In the genomic region with DNA sequence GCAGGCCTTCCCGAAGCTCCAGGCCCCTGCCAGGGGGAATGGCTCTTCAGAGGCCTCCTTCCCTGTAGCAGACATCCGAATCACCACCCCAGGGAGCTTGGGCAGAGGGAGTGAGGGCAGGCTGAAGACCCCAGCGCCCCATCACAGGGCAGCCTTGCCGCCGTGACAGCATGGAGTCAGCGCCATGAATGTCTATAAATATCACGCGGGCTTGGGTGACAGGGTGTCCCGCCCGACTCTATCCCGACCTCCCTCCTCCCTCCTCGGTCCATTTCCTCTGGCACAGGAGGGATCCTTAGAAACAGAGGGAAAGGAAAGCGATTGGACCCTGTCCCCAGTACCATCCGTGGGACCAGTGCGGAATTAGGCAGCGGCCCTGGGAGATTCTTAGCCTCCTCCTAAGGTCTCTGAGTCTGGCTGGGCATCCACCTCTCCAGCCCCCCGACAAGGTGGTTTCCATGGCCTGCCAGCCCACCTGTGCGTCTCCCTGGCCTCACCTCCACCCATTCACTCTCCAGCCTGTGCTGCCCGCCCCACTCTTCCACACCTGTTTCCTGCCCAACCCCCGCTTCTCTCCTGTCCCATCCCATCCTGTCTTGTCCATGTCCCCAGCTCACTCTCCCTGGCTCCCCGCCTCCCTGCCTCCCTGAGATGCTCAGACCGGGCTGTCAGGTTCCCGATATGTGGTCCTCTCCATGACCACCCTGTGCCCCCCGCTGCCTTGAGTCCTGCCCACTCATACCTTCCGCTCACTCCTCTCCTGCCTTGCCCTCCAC, we compare ENCODE assay signal across 28 cellular contexts.
DNase-seq lines count a peak whose midpoint lies in the region; ATAC-seq and TF ChIP-seq lines count a peak whose summit lies in the region.
"Had no signal": no experiment of that assay in that cellular context is flagged by ENCODE, and none has a peak within 500 bp of the region (broad histone marks: within the 10 kb centered on the region; RNA-seq: fewer than 3 reads in every experiment).

No MANE protein-coding gene starts in this region.

- no peak overlapping the region for H3K4me3 ChIP-seq in RWPE2 (ENCODE audit: severe bottlenecking)
- H3K4me3 ChIP-seq: adrenal gland, body of pancreas, ovary, PC-9 had no signal

- TF ChIP-seq CTCF in RWPE2 (IDR thresholded peaks at IDR 0.05; ENCODE audit: poor library complexity, severe bottlenecking) (no peak), nephron progenitor cell (IDR thresholded peaks at IDR 0.05) (no peak)

- peak overlapping the region; percentile 94 for H3K27ac Mint-ChIP-seq in nephron progenitor cell
- peak overlapping the region; percentile 19 for H3K27ac Mint-ChIP-seq in stimulated activated effector memory CD8-positive, alpha-beta T cell treated with anti-CD3 and anti-CD28 coated beads, Interleukin-12 subunit alpha, Interleukin-12 subunit beta, amount 100 ng/mL, for 72 hours
- H3K27ac Mint-ChIP-seq: CD14-positive monocyte; mesothelial cell of epicardium; T-helper 2 cell treated with Interferon-gamma antibody and Interleukin-4, amounts not matched to agents 5 μg/mL and 100 μg/mL, for 36 hours had no signal

- H3K27ac ChIP-seq in RWPE2 (ENCODE audit: poor library complexity, severe bottlenecking): no peak overlapping the region
- H3K27ac ChIP-seq: 22Rv1, adrenal gland, body of pancreas, ovary, PC-9 had no signal

- H3K4me3 Mint-ChIP-seq in nephron progenitor cell: peak overlapping the region; percentile 7
- no peak overlapping the region for H3K4me3 Mint-ChIP-seq in stimulated activated effector memory CD8-positive, alpha-beta T cell treated with anti-CD3 and anti-CD28 coated beads, Interleukin-12 subunit alpha, Interleukin-12 subunit beta, amount 100 ng/mL, for 72 hours
- H3K4me3 Mint-ChIP-seq: CD14-positive monocyte; mesothelial cell of epicardium; T-helper 2 cell treated with Interferon-gamma antibody and Interleukin-4, amounts not matched to agents 5 μg/mL and 100 μg/mL, for 36 hours had no signal

- ATAC-seq in RWPE2 (ENCODE audit: low read depth) (no peak), HG03469 (IDR thresholded peaks at IDR 0.05; ENCODE audit: unreplicated experiment) (no peak), HG03135 (IDR thresholded peaks at IDR 0.05; ENCODE audit: unreplicated experiment) (no peak)
- no peak for ATAC-seq in stimulated activated effector memory CD8-positive, alpha-beta T cell treated with anti-CD3 and anti-CD28 coated beads, Interleukin-12 subunit alpha, Interleukin-12 subunit beta, amount 100 ng/mL, for 72 hours
- ATAC-seq: body of pancreas; left ventricle myocardium superior; naive thymus-derived CD4-positive, alpha-beta T cell; right cardiac atrium had no signal

- peaks cover 63% of the 10 kb centered on the region for H3K4me1 Mint-ChIP-seq in nephron progenitor cell
- peaks cover 29% of the 10 kb centered on the region for H3K4me1 Mint-ChIP-seq in stimulated activated effector memory CD8-positive, alpha-beta T cell treated with anti-CD3 and anti-CD28 coated beads, Interleukin-12 subunit alpha, Interleukin-12 subunit beta, amount 100 ng/mL, for 72 hours

- no peaks in the 10 kb centered on the region for H3K36me3 ChIP-seq in RWPE2 (ENCODE audit: low read depth)
- H3K36me3 ChIP-seq: adrenal gland, ovary had no signal

- H3K36me3 Mint-ChIP-seq in nephron progenitor cell (ENCODE audit: low read depth): no peaks in the 10 kb centered on the region
- H3K36me3 Mint-ChIP-seq in stimulated activated effector memory CD8-positive, alpha-beta T cell treated with anti-CD3 and anti-CD28 coated beads, Interleukin-12 subunit alpha, Interleukin-12 subunit beta, amount 100 ng/mL, for 72 hours: no peaks in the 10 kb centered on the region
- H3K36me3 Mint-ChIP-seq: CD14-positive monocyte, mesothelial cell of epicardium had no signal

- H3K27me3 Mint-ChIP-seq in nephron progenitor cell (ENCODE audit: low read depth, poor library complexity): peaks cover 9% of the 10 kb centered on the region

- H3K27me3 ChIP-seq in RWPE2 (ENCODE audit: insufficient read depth, poor library complexity, severe bottlenecking): no peaks in the 10 kb centered on the region
- H3K27me3 ChIP-seq: adrenal gland, body of pancreas, ovary had no signal

- no peaks in the 10 kb centered on the region for H3K9me3 Mint-ChIP-seq in nephron progenitor cell
- H3K9me3 Mint-ChIP-seq in stimulated activated effector memory CD8-positive, alpha-beta T cell treated with anti-CD3 and anti-CD28 coated beads, Interleukin-12 subunit alpha, Interleukin-12 subunit beta, amount 100 ng/mL, for 72 hours: no peaks in the 10 kb centered on the region
- H3K9me3 Mint-ChIP-seq: mesothelial cell of epicardium; T-helper 2 cell treated with Interferon-gamma antibody and Interleukin-4, amounts not matched to agents 5 μg/mL and 100 μg/mL, for 36 hours had no signal

- DNase-seq in DMS53 (lab: John Stamatoyannopoulos, UW) (peak; percentile 31), DMS53 treated with DMSO at 0.1 percent for 48 hours (lab: John Stamatoyannopoulos, UW; ENCODE audit: unreplicated experiment) (no peak), RWPE2 (ENCODE audit: low spot score) (peak; percentile 53), nephron progenitor cell (no peak)
- no peak for DNase-seq in stimulated activated effector memory CD8-positive, alpha-beta T cell treated with anti-CD3 and anti-CD28 coated beads, Interleukin-12 subunit alpha, Interleukin-12 subunit beta, amount 100 ng/mL, for 72 hours (ENCODE audit: low spot score in 2 of 2)
- no peak for DNase-seq in stimulated activated naive CD4-positive, alpha-beta T cell (lab: John Stamatoyannopoulos, UW)
- DNase-seq: activated CD4-positive, alpha-beta T cell treated with anti-CD3 and anti-CD28 coated beads for 48 hours; activated naive CD4-positive, alpha-beta T cell; activated T-cell treated with anti-CD3 and anti-CD28 coated beads, Interleukin-2, amount 50 U/mL, for 48 hours; adrenal gland; body of pancreas; islet precursor cell; Karpas-422; left ventricle myocardium superior; naive thymus-derived CD4-positive, alpha-beta T cell; NCI-H146; NCI-H524; ovary; PC-9; SHP77; stimulated activated naive CD4-positive, alpha-beta T cell treated with Interleukin-2 at 50 U/mL for 16 hours had no signal

- H3K4me1 ChIP-seq in RWPE2 (ENCODE audit: insufficient read depth, poor library complexity, severe bottlenecking): peaks cover 4% of the 10 kb centered on the region

- H3K9me3 ChIP-seq in RWPE2 (ENCODE audit: severe bottlenecking): no peaks in the 10 kb centered on the region
- H3K9me3 ChIP-seq: adrenal gland, body of pancreas, ovary had no signal

Comparison
In these comparisons a context has a peak if more than half of its experiments do, and no peak if none do; other contexts are left out.
1. DNase-seq: peak in DMS53 (single experiment) and RWPE2 (single experiment); none in DMS53 treated with DMSO at 0.1 percent for 48 hours (single experiment), nephron progenitor cell (single experiment), stimulated activated effector memory CD8-positive, alpha-beta T cell treated with anti-CD3 and anti-CD28 coated beads, Interleukin-12 subunit alpha, Interleukin-12 subunit beta, amount 100 ng/mL, for 72 hours (0 of 2) and stimulated activated naive CD4-positive, alpha-beta T cell (0 of 6).